ENCODE assay signal across 8 cellular contexts in the genomic region with DNA sequence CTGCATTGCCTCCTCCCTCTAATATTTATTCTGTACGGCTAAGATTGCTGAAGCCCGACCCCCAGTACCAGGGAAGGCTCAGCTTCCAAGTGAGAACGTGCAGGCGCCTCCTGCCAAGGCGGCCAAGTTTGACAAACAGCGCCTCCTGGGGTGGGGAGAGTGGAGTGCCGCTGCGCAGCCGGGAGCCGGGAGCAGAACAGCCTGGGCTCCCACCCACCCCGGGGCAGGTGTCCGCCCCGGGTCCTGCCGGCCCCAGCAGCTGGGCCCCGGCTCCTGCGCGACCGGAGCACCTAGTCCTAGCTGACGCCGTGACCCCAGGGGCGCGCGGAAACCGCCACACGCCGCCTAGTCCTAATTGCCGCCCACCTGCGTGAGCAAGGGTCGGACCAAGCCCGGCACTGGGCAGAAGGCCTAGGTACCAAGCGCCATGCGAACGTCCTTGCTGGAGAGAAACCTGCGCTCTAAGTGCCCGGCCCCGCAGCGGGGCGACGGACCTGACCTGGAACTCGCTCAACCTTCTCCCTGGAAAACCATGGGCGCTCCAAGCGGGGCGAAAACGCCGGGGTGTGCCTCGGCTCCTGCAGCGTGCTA. TPM values are rescaled to one million over a fixed set of nuclear protein-coding genes. Genes with fewer than 3 reads are reported as not detected.
DNase-seq lines count a peak whose midpoint lies in the region; ATAC-seq and TF ChIP-seq lines count a peak whose summit lies in the region.

No MANE protein-coding gene starts in this region.

- H3K4me3 ChIP-seq in breast epithelium: peak overlapping the region in 2 of 3 donors; percentile 41 to 53
- H3K4me3 ChIP-seq in ascending aorta: peak overlapping the region in 1 of 2 donors; percentile 39
- no peak overlapping the region for H3K4me3 ChIP-seq in upper lobe of left lung

- WGBS in upper lobe of left lung, 2 donors: 3 to 5% methylated on average over 15 to 28 of the region's 47 CpGs

- POLR2A ChIA-PET in MCF 10A (lab: Yijun Ruan, JAX): no interaction called here

- H3K9me3 Mint-ChIP-seq in MCF 10A (ENCODE audit: unreplicated experiment): no peaks in the 10 kb centered on the region

- intact Hi-C loops in breast epithelium (cut with DNase I; ENCODE audit: low total_unique reads) (no loop called here), MCF 10A (cut with micrococcal nuclease) (no loop called here), ascending aorta (cut with DNase I) (no loop called here), left colon (cut with DNase I, micrococcal nuclease) (loop anchor here in 1 of 2 donors (10.0 kb wide), 1 partner anchor 934 kb away; no protein-coding TSS in a partner anchor)

- no peak for TF ChIP-seq EP300 in upper lobe of left lung (IDR thresholded peaks at IDR 0.05)

- DNase-seq in breast epithelium (ENCODE audit: low spot score in 2 of 2) (no peak), MCF 10A (ENCODE audit: unreplicated experiment) (no peak), ascending aorta (ENCODE audit: low spot score in 2 of 2) (no peak), left colon (peak in 1 of 2 donors; percentile 46), upper lobe of left lung (peak in 1 of 2 donors; percentile 81)

- TF ChIP-seq POLR2A in breast epithelium (IDR thresholded peaks at IDR 0.05) (no peak), upper lobe of left lung (IDR thresholded peaks at IDR 0.05) (no peak)

- no peaks in the 10 kb centered on the region for H3K36me3 ChIP-seq in breast epithelium
- no peaks in the 10 kb centered on the region for H3K36me3 ChIP-seq in ascending aorta
- no peaks in the 10 kb centered on the region for H3K36me3 ChIP-seq in upper lobe of left lung

- H3K27ac ChIP-seq in breast epithelium (no peak overlapping the region), ascending aorta (no peak overlapping the region), upper lobe of left lung (no peak overlapping the region)

- ATAC-seq in left colon (peak; percentile 56), upper lobe of left lung (ENCODE audit: low FRiP score in 2 of 2) (peak in 1 of 2 donors; percentile 38), HG02870 (IDR thresholded peaks at IDR 0.05; ENCODE audit: unreplicated experiment) (no peak), GM19324 (IDR thresholded peaks at IDR 0.05; ENCODE audit: low FRiP score, unreplicated experiment) (no peak), GM19467 (IDR thresholded peaks at IDR 0.05; ENCODE audit: unreplicated experiment) (no peak)

- H3K4me1 ChIP-seq in breast epithelium (peaks cover 8 to 13% of the 10 kb centered on the region in 2 donors), ascending aorta (peaks cover 16 to 23% of the 10 kb centered on the region in 2 donors), upper lobe of left lung (peaks cover 26 to 71% (median 40%) of the 10 kb centered on the region in 4 donors)

- H3K36me3 Mint-ChIP-seq in MCF 10A (ENCODE audit: insufficient read depth, unreplicated experiment): no peaks in the 10 kb centered on the region

- peaks cover 29 to 96% of the 10 kb centered on the region in 2 donors for H3K27me3 ChIP-seq in breast epithelium
- H3K27me3 ChIP-seq in ascending aorta: peaks cover 57% of the 10 kb centered on the region
- peaks cover 3 to 88% (median 76%) of the 10 kb centered on the region in 4 donors for H3K27me3 ChIP-seq in upper lobe of left lung

- H3K9me3 ChIP-seq in breast epithelium: no peaks in the 10 kb centered on the region
- H3K9me3 ChIP-seq in ascending aorta: no peaks in the 10 kb centered on the region
- H3K9me3 ChIP-seq in upper lobe of left lung: no peaks in the 10 kb centered on the region

- no peaks in the 10 kb centered on the region for H3K27me3 Mint-ChIP-seq in MCF 10A (ENCODE audit: insufficient read depth, unreplicated experiment)

- CTCF ChIA-PET in MCF 10A (lab: Yijun Ruan, JAX): no interaction called here

- TF ChIP-seq CTCF in breast epithelium (IDR thresholded peaks at IDR 0.05) (peak in 2 of 3 donors; percentile 28 to 47), MCF 10A (IDR thresholded peaks at IDR 0.05; ENCODE audit: unreplicated experiment) (no peak), ascending aorta (IDR thresholded peaks at IDR 0.05) (peak; percentile 14 to 57 (median 27)), upper lobe of left lung (IDR thresholded peaks at IDR 0.05) (peak in 4 of 6 experiments; percentile 18 to 50 (median 42))

- no peak overlapping the region for H3K4me3 Mint-ChIP-seq in MCF 10A (ENCODE audit: unreplicated experiment)

- BruUV-seq in MCF 10A (replicated peaks; lab: Mats Ljungman, UMichigan): no TSS peak

- no peaks in the 10 kb centered on the region for H3K4me1 Mint-ChIP-seq in MCF 10A (ENCODE audit: insufficient read depth, unreplicated experiment)

- H3K27ac Mint-ChIP-seq in MCF 10A (ENCODE audit: low read depth, unreplicated experiment): no peak overlapping the region

RNA-seq across cellular contexts. Expression of a gene that starts 5.0 kb away (rescaled TPM):
- 10 to 100 TPM in 1 of 3 donors, 1 to 10 TPM in 2; 4.2 to 28.0 (median 6.6) TPM for total RNA-seq in breast epithelium
- not detected in 2 replicates for total RNA-seq in MCF 10A (2022)
- total RNA-seq in ascending aorta: 20.2 TPM
- under 1 TPM; 0.40 to 0.78 TPM for total RNA-seq in left colon
- under 1 TPM in 2 of 6 donors, not detected in 4; 0.06 to 0.51 TPM for total RNA-seq in upper lobe of left lung

Comparison
In these comparisons a context has a peak if more than half of its experiments do, and no peak if none do; other contexts are left out.
1. H3K4me3 ChIP-seq: peak in breast epithelium (2 of 3); none in upper lobe of left lung (0 of 4).